Comparison of ENCODE assay signal across 8 cellular contexts in genomic region chr17:50064253-50064991, GRCh38. TPM values are rescaled to one million over a fixed set of nuclear protein-coding genes. Genes with fewer than 3 reads are reported as not detected.
DNase-seq lines count a peak whose midpoint lies in the region; ATAC-seq and TF ChIP-seq lines count a peak whose summit lies in the region.

No MANE protein-coding gene starts in this region.

- no peak overlapping the region for H2BK15ac ChIP-seq in neuronal stem cell (ENCODE audit: low read length)

- no peaks in the 10 kb centered on the region for H3K79me1 ChIP-seq in neuronal stem cell (ENCODE audit: low read depth, low read length)

- H3K36me3 ChIP-seq in PC-9 (ENCODE audit: low read depth): peaks cover 67% of the 10 kb centered on the region
- H3K36me3 ChIP-seq in neuronal stem cell (replicated peaks in 1 of 2; ENCODE audit: control insufficient read depth in 2 of 2, insufficient read depth in 2 of 2, low read length in 2 of 2): no peaks in the 10 kb centered on the region

- no peaks in the 10 kb centered on the region for H3K9me2 ChIP-seq in PC-9 (ENCODE audit: insufficient read depth)

- H3K27ac Mint-ChIP-seq in activated T-helper 2 cell treated with anti-CD3 and anti-CD28 coated beads, Interferon-gamma antibody, Interleukin-2, Interleukin-4, amounts not matched to agents 10 μg/mL and 5 μg/mL and 100 μg/mL, durations not matched to agents 14 hours and 24 hours and 36 hours: no peak overlapping the region

- H3K9me3 Mint-ChIP-seq in activated T-helper 2 cell treated with anti-CD3 and anti-CD28 coated beads, Interferon-gamma antibody, Interleukin-2, Interleukin-4, amounts not matched to agents 10 μg/mL and 5 μg/mL and 100 μg/mL, durations not matched to agents 14 hours and 24 hours and 36 hours: no peaks in the 10 kb centered on the region

- H3K9me3 ChIP-seq in AG04450 (ENCODE audit: control insufficient read depth, insufficient read depth, low read length) (no peaks in the 10 kb centered on the region), PC-9 (ENCODE audit: insufficient read depth, low read depth) (no peaks in the 10 kb centered on the region), neuronal stem cell (replicated peaks in 1 of 2; ENCODE audit: control insufficient read depth in 2 of 2, insufficient read depth in 1 of 2, low read depth in 1 of 2, low read length in 2 of 2) (no peaks in the 10 kb centered on the region)

- no peak overlapping the region for H2BK5ac ChIP-seq in neuronal stem cell (ENCODE audit: low read length)

- H3K18ac ChIP-seq in neuronal stem cell (ENCODE audit: low read length): peak overlapping the region; percentile 88

- WGBS in neuronal stem cell (ENCODE audit: extremely low coverage in 2 of 2, insufficient read length in 2 of 2, insufficient replicate concordance in 1 of 2), 2 donors: no CpG with 5 or more reads among the region's 20 CpGs

- H2BK120ac ChIP-seq in neuronal stem cell (ENCODE audit: low read depth, low read length): no peak overlapping the region

- no peak overlapping the region for H3K4ac ChIP-seq in neuronal stem cell (ENCODE audit: low read length)

- H3K23ac ChIP-seq in neuronal stem cell (ENCODE audit: low read depth, low read length, poor library complexity): peak overlapping the region; percentile 18

- H3K27me3 Mint-ChIP-seq in activated T-helper 2 cell treated with anti-CD3 and anti-CD28 coated beads, Interferon-gamma antibody, Interleukin-2, Interleukin-4, amounts not matched to agents 10 μg/mL and 5 μg/mL and 100 μg/mL, durations not matched to agents 14 hours and 24 hours and 36 hours (ENCODE audit: low read depth): no peaks in the 10 kb centered on the region

- H3K27me3 ChIP-seq in AG04450 (ENCODE audit: control insufficient read depth, insufficient read depth, low read length) (no peaks in the 10 kb centered on the region), PC-9 (ENCODE audit: insufficient read depth, low read depth) (no peaks in the 10 kb centered on the region), neuronal stem cell (ENCODE audit: control insufficient read depth in 3 of 3, insufficient read depth in 3 of 3, low read depth in 1 of 3, low read length in 3 of 3) (peaks cover 0 to 2% (median 0%) of the 10 kb centered on the region in 3 experiments)

- H3K4me1 Mint-ChIP-seq in activated T-helper 2 cell treated with anti-CD3 and anti-CD28 coated beads, Interferon-gamma antibody, Interleukin-2, Interleukin-4, amounts not matched to agents 10 μg/mL and 5 μg/mL and 100 μg/mL, durations not matched to agents 14 hours and 24 hours and 36 hours (ENCODE audit: low read depth): no peaks in the 10 kb centered on the region

- peak overlapping the region; percentile 67 for H3K9ac ChIP-seq in neuronal stem cell (ENCODE audit: low read depth, low read length, poor library complexity)

- H3K36me3 Mint-ChIP-seq in activated T-helper 2 cell treated with anti-CD3 and anti-CD28 coated beads, Interferon-gamma antibody, Interleukin-2, Interleukin-4, amounts not matched to agents 10 μg/mL and 5 μg/mL and 100 μg/mL, durations not matched to agents 14 hours and 24 hours and 36 hours (ENCODE audit: low read depth): no peaks in the 10 kb centered on the region

- no peak overlapping the region for H3K4me3 ChIP-seq in AG04450 (ENCODE audit: low read depth, low read length)
- H3K4me3 ChIP-seq in PC-9: peak overlapping the region; percentile 47; the same call in 1 of the 2 replicates
- peak overlapping the region; percentile 10 for H3K4me3 ChIP-seq in epithelial cell of proximal tubule (ENCODE audit: low read depth, low read length)
- H3K4me3 ChIP-seq in neuronal stem cell (ENCODE audit: low read length in 2 of 2): no peak overlapping the region

- TF ChIP-seq CTCF in AG04450 (IDR thresholded peaks at IDR 0.05; ENCODE audit: low read depth, low read length) (no peak), PC-9 (conservative IDR thresholded peaks at IDR 0.05) (no peak), epithelial cell of proximal tubule (conservative IDR thresholded peaks at IDR 0.05; ENCODE audit: low read depth, low read length) (no peak)

- peaks cover 83% of the 10 kb centered on the region for H3K79me2 ChIP-seq in PC-9 (ENCODE audit: low read depth)

- no peak for ATAC-seq in HG03108 (IDR thresholded peaks at IDR 0.05; ENCODE audit: unreplicated experiment)

- CTCF ChIA-PET in AG04450 (lab: Charles Lee): interaction anchor here (0.7 to 4.9 kb wide), 4 partner anchors 9 to 38 kb away, joined by 3 to 40 read pairs (median 6); partner anchors contain the start of gene PDK2
- CTCF ChIA-PET in PC-9 (lab: Charles Lee): interaction anchor here (0.9 kb wide), 1 partner anchor 21 kb away, joined by 3 read pairs; no protein-coding TSS in a partner anchor

- BruUV-seq in PC-9 (replicated peaks; lab: Mats Ljungman, UMichigan): no TSS peak

- peak overlapping the region; percentile 98 for H3K27ac ChIP-seq in AG04450 (ENCODE audit: low read depth, low read length)
- peak overlapping the region; percentile 97 for H3K27ac ChIP-seq in PC-9
- no peak overlapping the region for H3K27ac ChIP-seq in neuronal stem cell (replicated peaks; ENCODE audit: low read length)

- H2BK12ac ChIP-seq in neuronal stem cell (ENCODE audit: low read length): no peak overlapping the region

- H4K8ac ChIP-seq in neuronal stem cell (ENCODE audit: low read depth, low read length): no peak overlapping the region

- H2AFZ ChIP-seq in PC-9: no peak overlapping the region
- H2AFZ ChIP-seq in neuronal stem cell (ENCODE audit: low read length): peak overlapping the region; percentile 82

- no peak overlapping the region for H3K4me3 Mint-ChIP-seq in activated T-helper 2 cell treated with anti-CD3 and anti-CD28 coated beads, Interferon-gamma antibody, Interleukin-2, Interleukin-4, amounts not matched to agents 10 μg/mL and 5 μg/mL and 100 μg/mL, durations not matched to agents 14 hours and 24 hours and 36 hours (ENCODE audit: low read depth)

- intact Hi-C loops in PC-9 (cut with micrococcal nuclease; ENCODE audit: unreplicated experiment): loop anchor here (1.0 kb wide), 1 partner anchor 9 kb away; no protein-coding TSS in a partner anchor
- intact Hi-C loops in activated T-helper 2 cell treated with anti-CD3 and anti-CD28 coated beads, Interferon-gamma antibody, Interleukin-2, Interleukin-4, amounts not matched to agents 10 μg/mL and 5 μg/mL and 100 μg/mL, durations not matched to agents 14 hours and 24 hours and 36 hours (cut with micrococcal nuclease): no loop called here

- H2AK5ac ChIP-seq in neuronal stem cell (ENCODE audit: low read depth, low read length): peak overlapping the region; percentile 8

- DNase-seq in AG04450 (ENCODE audit: low read depth, low spot score): peak; percentile 85
- peak; percentile 93 to 98 for DNase-seq in PC-9
- DNase-seq in epithelial cell of proximal tubule (ENCODE audit: low read depth): no peak
- DNase-seq in neuronal stem cell (ENCODE audit: low spot score): no peak
- DNase-seq in effector CD8-positive, alpha-beta T cell (lab: John Stamatoyannopoulos, UW): no peak
- DNase-seq in stimulated activated CD4-positive, alpha-beta T cell treated with anti-CD3 and anti-CD28 coated beads, Interleukin-2, amount 100 ng/mL, for 48 hours: no peak
- DNase-seq in activated T-helper 2 cell treated with anti-CD3 and anti-CD28 coated beads, Interferon-gamma antibody, Interleukin-2, Interleukin-4, amounts not matched to agents 10 μg/mL and 5 μg/mL and 100 μg/mL, durations not matched to agents 14 hours and 24 hours and 36 hours (ENCODE audit: low spot score): no peak

- H3K14ac ChIP-seq in neuronal stem cell (ENCODE audit: low read length): peak overlapping the region; percentile 25

- H3K4me1 ChIP-seq in PC-9 (replicated peaks; ENCODE audit: insufficient read depth) (peaks cover 82% of the 10 kb centered on the region), neuronal stem cell (ENCODE audit: control insufficient read depth in 2 of 2, insufficient read depth in 1 of 2, low read depth in 1 of 2, low read length in 2 of 2) (peaks cover 1 to 8% of the 10 kb centered on the region in 2 donors)

- peaks cover 13% of the 10 kb centered on the region for H4K20me1 ChIP-seq in PC-9 (ENCODE audit: insufficient read depth)

- H4K91ac ChIP-seq in neuronal stem cell (ENCODE audit: low read depth, low read length, poor library complexity): no peak overlapping the region

- peak overlapping the region; percentile 77 for H3K4me2 ChIP-seq in PC-9
- H3K4me2 ChIP-seq in neuronal stem cell (ENCODE audit: insufficient read depth, low read length, poor library complexity, severe bottlenecking): no peak overlapping the region

- H3F3A ChIP-seq in PC-9 (ENCODE audit: insufficient read depth, low read depth): peaks cover 91% of the 10 kb centered on the region

- POLR2A ChIA-PET in AG04450 (lab: Yijun Ruan, JAX): interaction anchor here (1.1 kb wide), 1 partner anchor 36 kb away, joined by 3 read pairs; no protein-coding TSS in a partner anchor
- POLR2A ChIA-PET in PC-9 (lab: Charles Lee; ENCODE audit: unreplicated experiment): interaction anchor here (0.5 to 1.5 kb wide), 9 partner anchors 9 to 802 kb away, joined by 3 to 21 read pairs (median 6); partner anchors contain the start of gene ITGA3

RNA-seq across cellular contexts. Expression of gene ITGA3, which starts 8.5 kb away (rescaled TPM):
- polyA plus RNA-seq in AG04450 (2011; rRNA removed): 39.9 and 62.4 TPM in 2 replicates
- polyA minus RNA-seq in AG04450 (2011; rRNA and poly(A)+ RNA removed): 101 and 116 TPM in 2 replicates
- total RNA-seq in PC-9 (2021) (291 and 327 TPM in 2 replicates), epithelial cell of proximal tubule (630 and 668 TPM in 2 replicates)
- polyA plus RNA-seq in neuronal stem cell (2013, experiment 1 of 2): 8.3 TPM
- 6.8 TPM for polyA plus RNA-seq in neuronal stem cell (2013, experiment 2 of 2)
- 10.1 and 10.8 TPM in 2 replicates for total RNA-seq in activated T-helper 2 cell treated with anti-CD3 and anti-CD28 coated beads, Interferon-gamma antibody, Interleukin-2, Interleukin-4, amounts not matched to agents 10 μg/mL and 5 μg/mL and 100 μg/mL, durations not matched to agents 14 hours and 24 hours and 36 hours

RNA-seq across cellular contexts. Expression of gene PDK2, which starts 30.7 kb away (rescaled TPM):
- polyA plus RNA-seq in AG04450 (2011; rRNA removed): 62.4 and 81.7 TPM in 2 replicates
- polyA minus RNA-seq in AG04450 (2011; rRNA and poly(A)+ RNA removed): 87.6 and 106 TPM in 2 replicates
- total RNA-seq in PC-9 (2021) (38.6 and 58.7 TPM in 2 replicates), epithelial cell of proximal tubule (6.1 and 17.5 TPM in 2 replicates)
- polyA plus RNA-seq in neuronal stem cell (2013, experiment 1 of 2): 40.5 TPM
- polyA plus RNA-seq in neuronal stem cell (2013, experiment 2 of 2): 39.2 TPM
- total RNA-seq in activated T-helper 2 cell treated with anti-CD3 and anti-CD28 coated beads, Interferon-gamma antibody, Interleukin-2, Interleukin-4, amounts not matched to agents 10 μg/mL and 5 μg/mL and 100 μg/mL, durations not matched to agents 14 hours and 24 hours and 36 hours: 11.0 and 12.1 TPM in 2 replicates

Comparison
In these comparisons a context has a peak if more than half of its experiments do, and no peak if none do; other contexts are left out.
1. DNase-seq: peak in AG04450 (single experiment) and PC-9 (2 of 2); none in epithelial cell of proximal tubule (single experiment), neuronal stem cell (single experiment), effector CD8-positive, alpha-beta T cell (single experiment), stimulated activated CD4-positive, alpha-beta T cell treated with anti-CD3 and anti-CD28 coated beads, Interleukin-2, amount 100 ng/mL, for 48 hours (0 of 2) and activated T-helper 2 cell treated with anti-CD3 and anti-CD28 coated beads, Interferon-gamma antibody, Interleukin-2, Interleukin-4, amounts not matched to agents 10 μg/mL and 5 μg/mL and 100 μg/mL, durations not matched to agents 14 hours and 24 hours and 36 hours (single experiment).
2. H3K4me3 ChIP-seq: peak in PC-9 (single experiment) and epithelial cell of proximal tubule (single experiment); none in AG04450 (single experiment) and neuronal stem cell (0 of 2).
3. RNA of gene ITGA3, which starts 8.5 kb away (total RNA-seq): 630 to 668 TPM in epithelial cell of proximal tubule and 291 to 327 TPM in PC-9; 10.1 to 10.8 TPM in activated T-helper 2 cell treated with anti-CD3 and anti-CD28 coated beads, Interferon-gamma antibody, Interleukin-2, Interleukin-4, amounts not matched to agents 10 μg/mL and 5 μg/mL and 100 μg/mL, durations not matched to agents 14 hours and 24 hours and 36 hours; every median in the first group is over 10 times any median in the second.